8 cellular contexts compared by ENCODE assay signal in genomic region chr1:242454262-242455051, GRCh38.
DNase-seq lines count a peak whose midpoint lies in the region; ATAC-seq and TF ChIP-seq lines count a peak whose summit lies in the region.

No MANE protein-coding gene starts in this region.

- peak; percentile 73 for ATAC-seq in GM21825 (IDR thresholded peaks at IDR 0.05; ENCODE audit: unreplicated experiment)

- CTCF ChIA-PET in GM10248 (lab: Yijun Ruan, JAX) = interaction anchor here (0.8 to 3.4 kb wide), 14 partner anchors 8 to 1835 kb away, joined by 3 to 22 read pairs (median 4); partner anchors contain the start of gene BECN2
- CTCF ChIA-PET in activated CD4-positive, alpha-beta memory T cell treated with anti-CD3 and anti-CD28 coated beads for 36 hours (lab: Charles Lee) = interaction anchor here (0.8 to 1.7 kb wide), 6 partner anchors 15 to 869 kb away, joined by 3 to 4 read pairs (median 4); no protein-coding TSS in a partner anchor

- H3K27me3 Mint-ChIP-seq in activated CD4-positive, alpha-beta memory T cell treated with anti-CD3 and anti-CD28 coated beads for 36 hours = peaks cover 20% of the 10 kb centered on the region
- H3K27me3 Mint-ChIP-seq in activated naive CD8-positive, alpha-beta T cell treated with anti-CD3 and anti-CD28 coated beads for 36 hours = peaks cover 23% of the 10 kb centered on the region

- no peaks in the 10 kb centered on the region for H3K9me3 Mint-ChIP-seq in activated CD4-positive, alpha-beta memory T cell treated with anti-CD3 and anti-CD28 coated beads for 36 hours
- no peaks in the 10 kb centered on the region for H3K9me3 Mint-ChIP-seq in activated naive CD8-positive, alpha-beta T cell treated with anti-CD3 and anti-CD28 coated beads for 36 hours

- peaks cover 7% of the 10 kb centered on the region for H3K27me3 ChIP-seq in skeletal muscle satellite cell (ENCODE audit: control insufficient read depth, insufficient read depth, low read length)

- H3K9ac ChIP-seq in skeletal muscle satellite cell (ENCODE audit: low read depth, low read length) = no peak overlapping the region

- no peaks in the 10 kb centered on the region for H3K36me3 ChIP-seq in skeletal muscle satellite cell (ENCODE audit: insufficient read depth, low read length)

- DNase-seq in GM10248 (ENCODE audit: extremely low spot score) (peak; percentile 30), M059J (ENCODE audit: low read depth) (peak; percentile 47), SK-MEL-5 (ENCODE audit: low read depth, low spot score) (peak; percentile 68), fibroblast of villous mesenchyme (ENCODE audit: low read depth) (peak; percentile 36)
- no peak for DNase-seq in activated CD4-positive, alpha-beta memory T cell treated with anti-CD3 and anti-CD28 coated beads for 36 hours
- DNase-seq in activated naive CD8-positive, alpha-beta T cell treated with anti-CD3 and anti-CD28 coated beads for 36 hours = no peak

- no peaks in the 10 kb centered on the region for H3K4me1 Mint-ChIP-seq in activated CD4-positive, alpha-beta memory T cell treated with anti-CD3 and anti-CD28 coated beads for 36 hours (ENCODE audit: low read depth)
- no peaks in the 10 kb centered on the region for H3K4me1 Mint-ChIP-seq in activated naive CD8-positive, alpha-beta T cell treated with anti-CD3 and anti-CD28 coated beads for 36 hours

- H3K36me3 Mint-ChIP-seq in activated CD4-positive, alpha-beta memory T cell treated with anti-CD3 and anti-CD28 coated beads for 36 hours = no peaks in the 10 kb centered on the region
- no peaks in the 10 kb centered on the region for H3K36me3 Mint-ChIP-seq in activated naive CD8-positive, alpha-beta T cell treated with anti-CD3 and anti-CD28 coated beads for 36 hours

- no peak overlapping the region for H3K27ac Mint-ChIP-seq in activated CD4-positive, alpha-beta memory T cell treated with anti-CD3 and anti-CD28 coated beads for 36 hours
- H3K27ac Mint-ChIP-seq in activated naive CD8-positive, alpha-beta T cell treated with anti-CD3 and anti-CD28 coated beads for 36 hours = no peak overlapping the region

- H3K9me3 ChIP-seq in skeletal muscle satellite cell (replicated peaks; ENCODE audit: low read length) = no peaks in the 10 kb centered on the region

- intact Hi-C loops in activated CD4-positive, alpha-beta memory T cell treated with anti-CD3 and anti-CD28 coated beads for 36 hours (cut with micrococcal nuclease) = no loop called here

- H3K4me3 Mint-ChIP-seq in activated CD4-positive, alpha-beta memory T cell treated with anti-CD3 and anti-CD28 coated beads for 36 hours = no peak overlapping the region
- H3K4me3 Mint-ChIP-seq in activated naive CD8-positive, alpha-beta T cell treated with anti-CD3 and anti-CD28 coated beads for 36 hours = no peak overlapping the region

- POLR2A ChIA-PET in GM10248 (lab: Yijun Ruan, JAX) = no interaction called here
- POLR2A ChIA-PET in activated CD4-positive, alpha-beta memory T cell treated with anti-CD3 and anti-CD28 coated beads for 36 hours (lab: Charles Lee) = no interaction called here

- TF ChIP-seq CTCF in GM10248 (IDR thresholded peaks at IDR 0.05; ENCODE audit: control extremely low read depth, extremely low read depth, low read depth, missing control alignments) = peak; percentile 57
- TF ChIP-seq CTCF in fibroblast of villous mesenchyme (IDR thresholded peaks at IDR 0.05; ENCODE audit: insufficient read depth, low read depth, low read length) = peak; percentile 48

- no peaks in the 10 kb centered on the region for H3K4me1 ChIP-seq in skeletal muscle satellite cell (ENCODE audit: control insufficient read depth, insufficient read depth, low read length)

- in situ Hi-C loops in SK-MEL-5 (cut with HindIII; ENCODE audit: low pct_unique_long_range_greater_than_20kb, low sequenced_read_pairs) = no loop called here

- H3K4me3 ChIP-seq in fibroblast of villous mesenchyme (ENCODE audit: low read depth, low read length) (no peak overlapping the region), skeletal muscle satellite cell (ENCODE audit: low read length) (peak overlapping the region; percentile 40)

- H3K4me2 ChIP-seq in skeletal muscle satellite cell (ENCODE audit: low read length) = peak overlapping the region; percentile 51

Comparison
In these comparisons a context has a peak if more than half of its experiments do, and no peak if none do; other contexts are left out.
1. DNase-seq: peak in GM10248 (single experiment), M059J (single experiment), SK-MEL-5 (single experiment) and fibroblast of villous mesenchyme (single experiment); none in activated CD4-positive, alpha-beta memory T cell treated with anti-CD3 and anti-CD28 coated beads for 36 hours (single experiment) and activated naive CD8-positive, alpha-beta T cell treated with anti-CD3 and anti-CD28 coated beads for 36 hours (single experiment).